ENCODE assay signal across 1 cellular context in the genomic region with DNA sequence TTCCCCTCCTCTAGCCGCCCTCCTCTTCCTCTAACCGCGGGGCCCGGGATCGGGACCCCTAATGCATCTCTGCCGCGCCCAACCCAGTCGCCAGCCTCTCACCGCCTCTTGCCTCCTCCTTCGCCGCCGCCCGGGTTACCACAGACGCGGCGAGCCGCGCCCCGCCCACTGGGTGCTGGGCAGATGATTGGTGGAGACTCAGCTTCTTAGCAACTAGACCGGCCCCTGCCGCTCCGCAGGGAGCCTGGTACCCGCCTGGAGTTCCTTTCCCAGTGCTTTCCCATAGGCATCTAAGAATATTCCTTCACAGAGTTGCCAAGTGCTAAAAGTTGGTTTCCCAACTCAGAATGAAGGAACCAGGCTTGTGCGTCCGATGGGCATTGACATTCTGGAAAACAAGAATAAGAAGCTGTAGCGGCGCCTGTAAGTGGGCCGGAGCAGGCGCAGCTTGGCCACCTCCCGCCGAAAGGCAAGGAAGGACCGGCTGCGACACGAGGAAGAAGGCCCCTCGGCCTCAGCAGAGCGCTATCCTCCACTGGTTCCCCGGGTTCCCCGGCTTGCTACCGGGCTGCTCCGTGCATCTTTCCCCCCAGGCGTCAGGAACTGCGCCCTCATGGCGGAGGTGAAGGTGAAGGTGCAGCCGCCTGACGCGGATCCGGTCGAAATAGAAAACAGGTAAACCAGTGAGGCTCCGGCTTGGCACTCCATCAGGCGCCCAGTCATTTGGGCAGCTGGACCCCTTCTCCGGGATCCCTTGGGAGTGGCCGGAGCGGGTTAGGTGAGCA.
TF ChIP-seq lines count a peak whose summit lies in the region.

A gene (minus strand): TSS at position 137 of the 785 bp plus-strand sequence. CDS start 1,672 bp downstream, outside the sequence.
A gene with protein sequence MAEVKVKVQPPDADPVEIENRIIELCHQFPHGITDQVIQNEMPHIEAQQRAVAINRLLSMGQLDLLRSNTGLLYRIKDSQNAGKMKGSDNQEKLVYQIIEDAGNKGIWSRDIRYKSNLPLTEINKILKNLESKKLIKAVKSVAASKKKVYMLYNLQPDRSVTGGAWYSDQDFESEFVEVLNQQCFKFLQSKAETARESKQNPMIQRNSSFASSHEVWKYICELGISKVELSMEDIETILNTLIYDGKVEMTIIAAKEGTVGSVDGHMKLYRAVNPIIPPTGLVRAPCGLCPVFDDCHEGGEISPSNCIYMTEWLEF (plus strand): TSS at position 497 of the 785 bp plus-strand sequence. CDS start 117 bp downstream, at position 614.

TF ChIP-seq in K562, 482 proteins besides CTCF, POLR2A, EP300 and RAD21 (continued from another document and continues in another):
- TF ChIP-seq, protein P1, sequence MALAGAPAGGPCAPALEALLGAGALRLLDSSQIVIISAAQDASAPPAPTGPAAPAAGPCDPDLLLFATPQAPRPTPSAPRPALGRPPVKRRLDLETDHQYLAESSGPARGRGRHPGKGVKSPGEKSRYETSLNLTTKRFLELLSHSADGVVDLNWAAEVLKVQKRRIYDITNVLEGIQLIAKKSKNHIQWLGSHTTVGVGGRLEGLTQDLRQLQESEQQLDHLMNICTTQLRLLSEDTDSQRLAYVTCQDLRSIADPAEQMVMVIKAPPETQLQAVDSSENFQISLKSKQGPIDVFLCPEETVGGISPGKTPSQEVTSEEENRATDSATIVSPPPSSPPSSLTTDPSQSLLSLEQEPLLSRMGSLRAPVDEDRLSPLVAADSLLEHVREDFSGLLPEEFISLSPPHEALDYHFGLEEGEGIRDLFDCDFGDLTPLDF (CRISPR knock-in tag; IDR thresholded peaks at IDR 0.05) = no peak
- TF ChIP-seq NFYB (IDR thresholded peaks at IDR 0.05; ENCODE audit: extremely low read depth, insufficient read length) (peak; percentile 35), STAT5B (CRISPR knock-in tag; IDR thresholded peaks at IDR 0.05) (no peak), PTBP1 (IDR thresholded peaks at IDR 0.05; ENCODE audit: low read depth, low read length) (no peak), MTA3 (IDR thresholded peaks at IDR 0.05; ENCODE audit: borderline replicate concordance) (no peak; the same call in 1 of the 2 replicates), TEAD2 (tag; IDR thresholded peaks at IDR 0.05) (no peak), ZFP1 (CRISPR knock-in tag; IDR thresholded peaks at IDR 0.05) (no peak), RFX5 (IDR thresholded peaks at IDR 0.05; ENCODE audit: low read depth, low read length) (no peak), ZNF561 (CRISPR knock-in tag; conservative IDR thresholded peaks at IDR 0.05) (no peak), ZBTB17 (CRISPR knock-in tag; IDR thresholded peaks at IDR 0.05) (no peak), HEY1 (CRISPR knock-in tag; IDR thresholded peaks at IDR 0.05; ENCODE audit: borderline replicate concordance) (no peak), POLR3A (IDR thresholded peaks at IDR 0.05; ENCODE audit: borderline replicate concordance, extremely low read depth, insufficient read depth, insufficient read length) (no peak), CSDE1 (IDR thresholded peaks at IDR 0.05) (no peak), ZNF140 (CRISPR knock-in tag; IDR thresholded peaks at IDR 0.05) (no peak), KDM5B (IDR thresholded peaks at IDR 0.05; ENCODE audit: insufficient replicate concordance, low read depth, low read length) (peak; percentile 63), PRPF4 (IDR thresholded peaks at IDR 0.05; ENCODE audit: insufficient read depth, low read depth, low read length, poor library complexity, severe bottlenecking) (no peak), NFRKB (IDR thresholded peaks at IDR 0.05; ENCODE audit: low read depth) (no peak), POLR2G (IDR thresholded peaks at IDR 0.05; ENCODE audit: low read depth, low read length) (peak; percentile 84), SRSF1 (IDR thresholded peaks at IDR 0.05; ENCODE audit: low read depth, low read length) (no peak), ZNF124 (CRISPR knock-in tag; IDR thresholded peaks at IDR 0.05) (no peak), ZNF764 (CRISPR knock-in tag; IDR thresholded peaks at IDR 0.05; ENCODE audit: low read depth) (no peak), PURB (CRISPR knock-in tag; IDR thresholded peaks at IDR 0.05; ENCODE audit: low read depth) (no peak), NFE2 (IDR thresholded peaks at IDR 0.05; ENCODE audit: low read depth) (peak; percentile 93), CREB1 (IDR thresholded peaks at IDR 0.05) (0 out of 2 replicates have a peak, but pooled peaks have one; percentile 16), CREB1 (CRISPR knock-in tag; IDR thresholded peaks at IDR 0.05) (no peak), TBP (optimal IDR thresholded peaks at IDR 0.05; ENCODE audit: low read depth, low read length) (peak; percentile 71), RBBP5 (IDR thresholded peaks at IDR 0.05; ENCODE audit: borderline replicate concordance, insufficient read depth, low read length, poor library complexity, severe bottlenecking) (peak; percentile 86), ATF1 (CRISPR knock-in tag; IDR thresholded peaks at IDR 0.05) (no peak), ATF1 (tag; IDR thresholded peaks at IDR 0.05) (peak; percentile 61; the same call in 1 of the 2 replicates), MTA2 (IDR thresholded peaks at IDR 0.05; ENCODE audit: low read depth) (no peak), ZNF436 (CRISPR knock-in tag; IDR thresholded peaks at IDR 0.05) (no peak), MTA1 (IDR thresholded peaks at IDR 0.05; ENCODE audit: borderline replicate concordance) (peak; percentile 99), RFX1 (IDR thresholded peaks at IDR 0.05) (peak; percentile 89), E2F3 (CRISPR knock-in tag; IDR thresholded peaks at IDR 0.05) (no peak), HSF4 (CRISPR knock-in tag; IDR thresholded peaks at IDR 0.05; ENCODE audit: borderline replicate concordance) (no peak), SP2 (IDR thresholded peaks at IDR 0.05; ENCODE audit: extremely low read depth, low read depth, low read length, poor library complexity, severe bottlenecking) (no peak), ZNF143 (CRISPR knock-in tag; IDR thresholded peaks at IDR 0.05) (no peak), GABPB1 (CRISPR knock-in tag; IDR thresholded peaks at IDR 0.05) (peak; percentile 41; the same call in 1 of the 2 replicates), ETS2 (tag; IDR thresholded peaks at IDR 0.05; ENCODE audit: borderline replicate concordance, poor library complexity, severe bottlenecking) (no peak), SAFB (IDR thresholded peaks at IDR 0.05; ENCODE audit: borderline replicate concordance, low read depth, low read length) (no peak), PHB2 (IDR thresholded peaks at IDR 0.05; ENCODE audit: low read depth) (no peak), ATF7 (IDR thresholded peaks at IDR 0.05) (peak; percentile 48; the same call in 1 of the 2 replicates), SIX5 (IDR thresholded peaks at IDR 0.05; ENCODE audit: borderline replicate concordance in 1 of 2, insufficient read depth in 1 of 2, low read depth in 1 of 2, low read length in 2 of 2) (peak; percentile 37 to 47; a peak in 3 of 4 replicates), ZBTB8A (IDR thresholded peaks at IDR 0.05; ENCODE audit: partially characterized antibody) (no peak), ZZZ3 (IDR thresholded peaks at IDR 0.05) (0 out of 2 replicates have a peak, but pooled peaks have one; percentile 75), PHB (CRISPR knock-in tag; IDR thresholded peaks at IDR 0.05) (no peak)
- TF ChIP-seq, protein P2, sequence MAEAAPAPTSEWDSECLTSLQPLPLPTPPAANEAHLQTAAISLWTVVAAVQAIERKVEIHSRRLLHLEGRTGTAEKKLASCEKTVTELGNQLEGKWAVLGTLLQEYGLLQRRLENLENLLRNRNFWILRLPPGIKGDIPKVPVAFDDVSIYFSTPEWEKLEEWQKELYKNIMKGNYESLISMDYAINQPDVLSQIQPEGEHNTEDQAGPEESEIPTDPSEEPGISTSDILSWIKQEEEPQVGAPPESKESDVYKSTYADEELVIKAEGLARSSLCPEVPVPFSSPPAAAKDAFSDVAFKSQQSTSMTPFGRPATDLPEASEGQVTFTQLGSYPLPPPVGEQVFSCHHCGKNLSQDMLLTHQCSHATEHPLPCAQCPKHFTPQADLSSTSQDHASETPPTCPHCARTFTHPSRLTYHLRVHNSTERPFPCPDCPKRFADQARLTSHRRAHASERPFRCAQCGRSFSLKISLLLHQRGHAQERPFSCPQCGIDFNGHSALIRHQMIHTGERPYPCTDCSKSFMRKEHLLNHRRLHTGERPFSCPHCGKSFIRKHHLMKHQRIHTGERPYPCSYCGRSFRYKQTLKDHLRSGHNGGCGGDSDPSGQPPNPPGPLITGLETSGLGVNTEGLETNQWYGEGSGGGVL (CRISPR knock-in tag; IDR thresholded peaks at IDR 0.05) = no peak
- TF ChIP-seq, protein P3, sequence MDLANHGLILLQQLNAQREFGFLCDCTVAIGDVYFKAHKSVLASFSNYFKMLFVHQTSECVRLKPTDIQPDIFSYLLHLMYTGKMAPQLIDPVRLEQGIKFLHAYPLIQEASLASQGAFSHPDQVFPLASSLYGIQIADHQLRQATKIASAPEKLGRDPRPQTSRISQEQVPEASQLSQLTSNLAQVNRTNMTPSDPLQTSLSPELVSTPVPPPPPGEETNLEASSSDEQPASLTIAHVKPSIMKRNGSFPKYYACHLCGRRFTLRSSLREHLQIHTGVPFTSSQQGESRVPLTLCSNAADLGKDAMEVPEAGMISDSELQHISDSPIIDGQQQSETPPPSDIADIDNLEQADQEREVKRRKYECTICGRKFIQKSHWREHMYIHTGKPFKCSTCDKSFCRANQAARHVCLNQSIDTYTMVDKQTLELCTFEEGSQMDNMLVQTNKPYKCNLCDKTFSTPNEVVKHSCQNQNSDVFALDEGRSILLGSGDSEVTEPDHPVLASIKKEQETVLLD (IDR thresholded peaks at IDR 0.05) = no peak
- TF ChIP-seq, protein P4, sequence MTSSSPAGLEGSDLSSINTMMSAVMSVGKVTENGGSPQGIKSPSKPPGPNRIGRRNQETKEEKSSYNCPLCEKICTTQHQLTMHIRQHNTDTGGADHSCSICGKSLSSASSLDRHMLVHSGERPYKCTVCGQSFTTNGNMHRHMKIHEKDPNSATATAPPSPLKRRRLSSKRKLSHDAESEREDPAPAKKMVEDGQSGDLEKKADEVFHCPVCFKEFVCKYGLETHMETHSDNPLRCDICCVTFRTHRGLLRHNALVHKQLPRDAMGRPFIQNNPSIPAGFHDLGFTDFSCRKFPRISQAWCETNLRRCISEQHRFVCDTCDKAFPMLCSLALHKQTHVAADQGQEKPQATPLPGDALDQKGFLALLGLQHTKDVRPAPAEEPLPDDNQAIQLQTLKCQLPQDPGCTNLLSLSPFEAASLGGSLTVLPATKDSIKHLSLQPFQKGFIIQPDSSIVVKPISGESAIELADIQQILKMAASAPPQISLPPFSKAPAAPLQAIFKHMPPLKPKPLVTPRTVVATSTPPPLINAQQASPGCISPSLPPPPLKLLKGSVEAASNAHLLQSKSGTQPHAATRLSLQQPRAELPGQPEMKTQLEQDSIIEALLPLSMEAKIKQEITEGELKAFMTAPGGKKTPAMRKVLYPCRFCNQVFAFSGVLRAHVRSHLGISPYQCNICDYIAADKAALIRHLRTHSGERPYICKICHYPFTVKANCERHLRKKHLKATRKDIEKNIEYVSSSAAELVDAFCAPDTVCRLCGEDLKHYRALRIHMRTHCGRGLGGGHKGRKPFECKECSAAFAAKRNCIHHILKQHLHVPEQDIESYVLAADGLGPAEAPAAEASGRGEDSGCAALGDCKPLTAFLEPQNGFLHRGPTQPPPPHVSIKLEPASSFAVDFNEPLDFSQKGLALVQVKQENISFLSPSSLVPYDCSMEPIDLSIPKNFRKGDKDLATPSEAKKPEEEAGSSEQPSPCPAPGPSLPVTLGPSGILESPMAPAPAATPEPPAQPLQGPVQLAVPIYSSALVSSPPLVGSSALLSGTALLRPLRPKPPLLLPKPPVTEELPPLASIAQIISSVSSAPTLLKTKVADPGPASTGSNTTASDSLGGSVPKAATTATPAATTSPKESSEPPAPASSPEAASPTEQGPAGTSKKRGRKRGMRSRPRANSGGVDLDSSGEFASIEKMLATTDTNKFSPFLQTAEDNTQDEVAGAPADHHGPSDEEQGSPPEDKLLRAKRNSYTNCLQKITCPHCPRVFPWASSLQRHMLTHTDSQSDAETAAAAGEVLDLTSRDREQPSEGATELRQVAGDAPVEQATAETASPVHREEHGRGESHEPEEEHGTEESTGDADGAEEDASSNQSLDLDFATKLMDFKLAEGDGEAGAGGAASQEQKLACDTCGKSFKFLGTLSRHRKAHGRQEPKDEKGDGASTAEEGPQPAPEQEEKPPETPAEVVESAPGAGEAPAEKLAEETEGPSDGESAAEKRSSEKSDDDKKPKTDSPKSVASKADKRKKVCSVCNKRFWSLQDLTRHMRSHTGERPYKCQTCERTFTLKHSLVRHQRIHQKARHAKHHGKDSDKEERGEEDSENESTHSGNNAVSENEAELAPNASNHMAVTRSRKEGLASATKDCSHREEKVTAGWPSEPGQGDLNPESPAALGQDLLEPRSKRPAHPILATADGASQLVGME (CRISPR knock-in tag; IDR thresholded peaks at IDR 0.05) = no peak; the same call in 1 of the 2 replicates
- TF ChIP-seq, protein P5, sequence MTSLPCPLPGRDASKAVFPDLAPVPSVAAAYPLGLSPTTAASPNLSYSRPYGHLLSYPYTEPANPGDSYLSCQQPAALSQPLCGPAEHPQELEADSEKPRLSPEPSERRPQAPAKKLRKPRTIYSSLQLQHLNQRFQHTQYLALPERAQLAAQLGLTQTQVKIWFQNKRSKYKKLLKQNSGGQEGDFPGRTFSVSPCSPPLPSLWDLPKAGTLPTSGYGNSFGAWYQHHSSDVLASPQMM (CRISPR knock-in tag; IDR thresholded peaks at IDR 0.05) = no peak
- TF ChIP-seq, protein P6, sequence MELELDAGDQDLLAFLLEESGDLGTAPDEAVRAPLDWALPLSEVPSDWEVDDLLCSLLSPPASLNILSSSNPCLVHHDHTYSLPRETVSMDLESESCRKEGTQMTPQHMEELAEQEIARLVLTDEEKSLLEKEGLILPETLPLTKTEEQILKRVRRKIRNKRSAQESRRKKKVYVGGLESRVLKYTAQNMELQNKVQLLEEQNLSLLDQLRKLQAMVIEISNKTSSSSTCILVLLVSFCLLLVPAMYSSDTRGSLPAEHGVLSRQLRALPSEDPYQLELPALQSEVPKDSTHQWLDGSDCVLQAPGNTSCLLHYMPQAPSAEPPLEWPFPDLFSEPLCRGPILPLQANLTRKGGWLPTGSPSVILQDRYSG (tag; conservative IDR thresholded peaks at IDR 0.05; ENCODE audit: low read depth) = no peak
- TF ChIP-seq, protein P7, sequence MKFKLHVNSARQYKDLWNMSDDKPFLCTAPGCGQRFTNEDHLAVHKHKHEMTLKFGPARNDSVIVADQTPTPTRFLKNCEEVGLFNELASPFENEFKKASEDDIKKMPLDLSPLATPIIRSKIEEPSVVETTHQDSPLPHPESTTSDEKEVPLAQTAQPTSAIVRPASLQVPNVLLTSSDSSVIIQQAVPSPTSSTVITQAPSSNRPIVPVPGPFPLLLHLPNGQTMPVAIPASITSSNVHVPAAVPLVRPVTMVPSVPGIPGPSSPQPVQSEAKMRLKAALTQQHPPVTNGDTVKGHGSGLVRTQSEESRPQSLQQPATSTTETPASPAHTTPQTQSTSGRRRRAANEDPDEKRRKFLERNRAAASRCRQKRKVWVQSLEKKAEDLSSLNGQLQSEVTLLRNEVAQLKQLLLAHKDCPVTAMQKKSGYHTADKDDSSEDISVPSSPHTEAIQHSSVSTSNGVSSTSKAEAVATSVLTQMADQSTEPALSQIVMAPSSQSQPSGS (CRISPR knock-in tag; IDR thresholded peaks at IDR 0.05) = no peak
